In the genomic region with DNA sequence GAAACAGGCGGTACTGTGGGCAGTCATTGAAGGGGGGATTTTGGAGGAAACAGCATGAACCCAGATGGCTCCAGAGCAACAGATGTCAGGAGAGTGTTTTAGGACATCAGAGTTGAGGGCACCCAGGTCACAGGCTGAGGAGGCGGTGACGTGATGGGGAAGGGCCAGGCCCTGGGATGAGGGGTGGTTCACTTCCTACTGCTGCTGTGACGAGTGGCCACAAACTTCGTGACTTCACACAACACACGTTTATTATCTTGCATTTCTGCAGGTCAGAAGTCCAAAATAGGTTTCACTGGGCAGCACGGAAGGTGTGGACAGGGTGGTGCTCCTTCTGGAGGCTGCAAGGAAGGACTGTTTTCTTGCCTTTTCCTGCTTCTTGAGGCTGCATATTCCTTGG, we compare ENCODE assay signal across 21 cellular contexts.
DNase-seq lines count a peak whose midpoint lies in the region; TF ChIP-seq lines count a peak whose summit lies in the region.
"Had no signal": no experiment of that assay in that cellular context is flagged by ENCODE, and none has a peak within 500 bp of the region (broad histone marks: within the 10 kb centered on the region; RNA-seq: fewer than 3 reads in every experiment).

No MANE protein-coding gene starts in this region.

- H3K36me3 ChIP-seq in right atrium auricular region = peaks cover 17% of the 10 kb centered on the region

- H3K9me3 ChIP-seq in right atrium auricular region = no peaks in the 10 kb centered on the region
- H3K9me3 ChIP-seq: suprapubic skin had no signal

- peaks cover 20% of the 10 kb centered on the region for H3K36me3 Mint-ChIP-seq in activated naive CD4-positive, alpha-beta T cell treated with anti-CD3 and anti-CD28 coated beads, Interleukin-2, amount 50 U/mL, for 24 hours
- peaks cover 18% of the 10 kb centered on the region for H3K36me3 Mint-ChIP-seq in activated naive CD4-positive, alpha-beta T cell treated with anti-CD3 and anti-CD28 coated beads for 36 hours (ENCODE audit: low read depth)
- H3K36me3 Mint-ChIP-seq: natural killer cell treated with Interleukin-12 subunit alpha and Interleukin-12 subunit beta and Interleukin-15 and Interleukin-18, amount 100 ng/mL, for 72 hours had no signal

- peak overlapping the region; percentile 87 for H3K27ac ChIP-seq in VCaP
- no peak overlapping the region for H3K27ac ChIP-seq in right atrium auricular region
- H3K27ac ChIP-seq: brain microvascular endothelial cell, suprapubic skin had no signal

- TF ChIP-seq CTCF in VCaP (conservative IDR thresholded peaks at IDR 0.05) (no peak), right atrium auricular region (IDR thresholded peaks at IDR 0.05) (no peak)

- no peaks in the 10 kb centered on the region for H3K27me3 ChIP-seq in right atrium auricular region
- H3K27me3 ChIP-seq: brain microvascular endothelial cell, suprapubic skin had no signal

- no peak overlapping the region for H3K4me3 ChIP-seq in right atrium auricular region
- H3K4me3 ChIP-seq: suprapubic skin had no signal

- intact Hi-C loops in activated naive CD4-positive, alpha-beta T cell treated with anti-CD3 and anti-CD28 coated beads for 36 hours (cut with micrococcal nuclease) = no loop called here

- peaks cover 0 to 18% of the 10 kb centered on the region in 2 donors for H3K4me1 ChIP-seq in right atrium auricular region

- H3K27ac Mint-ChIP-seq in activated naive CD4-positive, alpha-beta T cell treated with anti-CD3 and anti-CD28 coated beads, Interleukin-2, amount 50 U/mL, for 24 hours = peak overlapping the region; percentile 62
- H3K27ac Mint-ChIP-seq in activated naive CD4-positive, alpha-beta T cell treated with anti-CD3 and anti-CD28 coated beads for 36 hours = no peak overlapping the region
- H3K27ac Mint-ChIP-seq: activated CD4-positive, alpha-beta T cell treated with anti-CD3 and anti-CD28 coated beads, Interleukin-2, amount 10 ng/mL, durations not matched to agents 7 days and 5 days; natural killer cell treated with Interleukin-12 subunit alpha and Interleukin-12 subunit beta and Interleukin-15 and Interleukin-18, amount 100 ng/mL, for 72 hours had no signal

- no peaks in the 10 kb centered on the region for H3K27me3 Mint-ChIP-seq in activated naive CD4-positive, alpha-beta T cell treated with anti-CD3 and anti-CD28 coated beads, Interleukin-2, amount 50 U/mL, for 24 hours
- H3K27me3 Mint-ChIP-seq in activated naive CD4-positive, alpha-beta T cell treated with anti-CD3 and anti-CD28 coated beads for 36 hours (ENCODE audit: low read depth) = no peaks in the 10 kb centered on the region
- H3K27me3 Mint-ChIP-seq: activated CD4-positive, alpha-beta T cell treated with anti-CD3 and anti-CD28 coated beads, Interleukin-2, amount 10 ng/mL, durations not matched to agents 7 days and 5 days; natural killer cell treated with Interleukin-12 subunit alpha and Interleukin-12 subunit beta and Interleukin-15 and Interleukin-18, amount 100 ng/mL, for 72 hours had no signal

- no peak for DNase-seq in activated naive CD4-positive, alpha-beta T cell treated with anti-CD3 and anti-CD28 coated beads for 36 hours
- DNase-seq in mucosa of gallbladder (ENCODE audit: low spot score) = peak; percentile 29
- DNase-seq in right atrium auricular region (ENCODE audit: low spot score) = no peak
- no peak for DNase-seq in RPMI8226
- no peak for DNase-seq in cerebellar nuclear complex (lab: John Stamatoyannopoulos, UW)
- DNase-seq: activated CD4-positive, alpha-beta T cell treated with anti-CD3 and anti-CD28 coated beads, Interleukin-2, amount 10 ng/mL, durations not matched to agents 7 days and 5 days; activated T-cell treated with anti-CD3 and anti-CD28 coated beads, Interleukin-2, amount 50 U/mL, for 4 hours; amygdala; brain microvascular endothelial cell; DMS79; GDM1; hypothalamus; NCI-H146; NCI-H2107; NCI-H774; SIG-M5; stimulated activated naive CD4-positive, alpha-beta T cell had no signal

- no peak overlapping the region for H3K4me3 Mint-ChIP-seq in activated naive CD4-positive, alpha-beta T cell treated with anti-CD3 and anti-CD28 coated beads, Interleukin-2, amount 50 U/mL, for 24 hours
- H3K4me3 Mint-ChIP-seq in activated naive CD4-positive, alpha-beta T cell treated with anti-CD3 and anti-CD28 coated beads for 36 hours = no peak overlapping the region
- H3K4me3 Mint-ChIP-seq: activated CD4-positive, alpha-beta T cell treated with anti-CD3 and anti-CD28 coated beads, Interleukin-2, amount 10 ng/mL, durations not matched to agents 7 days and 5 days; activated T-cell treated with anti-CD3 and anti-CD28 coated beads, Interleukin-2, amount 50 U/mL, for 4 hours; natural killer cell treated with Interleukin-12 subunit alpha and Interleukin-12 subunit beta and Interleukin-15 and Interleukin-18, amount 100 ng/mL, for 72 hours had no signal

- CTCF ChIA-PET in activated naive CD4-positive, alpha-beta T cell treated with anti-CD3 and anti-CD28 coated beads for 36 hours (lab: Charles Lee) = interaction anchor here (1.0 kb wide), 1 partner anchor 11 kb away, joined by 3 read pairs; no protein-coding TSS in a partner anchor

- no peaks in the 10 kb centered on the region for H3K9me3 Mint-ChIP-seq in activated naive CD4-positive, alpha-beta T cell treated with anti-CD3 and anti-CD28 coated beads, Interleukin-2, amount 50 U/mL, for 24 hours
- H3K9me3 Mint-ChIP-seq in activated naive CD4-positive, alpha-beta T cell treated with anti-CD3 and anti-CD28 coated beads for 36 hours = no peaks in the 10 kb centered on the region
- H3K9me3 Mint-ChIP-seq: activated CD4-positive, alpha-beta T cell treated with anti-CD3 and anti-CD28 coated beads, Interleukin-2, amount 10 ng/mL, durations not matched to agents 7 days and 5 days; activated T-cell treated with anti-CD3 and anti-CD28 coated beads, Interleukin-2, amount 50 U/mL, for 4 hours; natural killer cell treated with Interleukin-12 subunit alpha and Interleukin-12 subunit beta and Interleukin-15 and Interleukin-18, amount 100 ng/mL, for 72 hours had no signal

- peaks cover 28% of the 10 kb centered on the region for H3K4me1 Mint-ChIP-seq in activated naive CD4-positive, alpha-beta T cell treated with anti-CD3 and anti-CD28 coated beads, Interleukin-2, amount 50 U/mL, for 24 hours
- peaks cover 24% of the 10 kb centered on the region for H3K4me1 Mint-ChIP-seq in activated naive CD4-positive, alpha-beta T cell treated with anti-CD3 and anti-CD28 coated beads for 36 hours (ENCODE audit: low read depth)
